In genomic region chr6:98824907-98825601, GRCh38 we compare ENCODE assay signal across 12 cellular contexts. TPM values are rescaled to one million over a fixed set of nuclear protein-coding genes. Genes with fewer than 3 reads are reported as not detected.
A peak's percentile ranks its signal among the peaks of the same experiment; 100 is the strongest.
DNase-seq lines count a peak whose midpoint lies in the region; ATAC-seq and TF ChIP-seq lines count a peak whose summit lies in the region.
"Had no signal": no experiment of that assay in that cellular context is flagged by ENCODE, and none has a peak within 500 bp of the region (broad histone marks: within the 10 kb centered on the region; RNA-seq: fewer than 3 reads in every experiment).

No MANE protein-coding gene starts in this region.

- H3K36me3 ChIP-seq in NT2/D1 (ENCODE audit: insufficient read depth, insufficient read length, low read length) (no peaks in the 10 kb centered on the region), endodermal cell (ENCODE audit: control insufficient read depth, insufficient read depth, low read length) (no peaks in the 10 kb centered on the region)

- ATAC-seq in GM18907 (IDR thresholded peaks at IDR 0.05; ENCODE audit: unreplicated experiment) (no peak), GM21390 (IDR thresholded peaks at IDR 0.05; ENCODE audit: unreplicated experiment) (no peak)

- H3K27me3 Mint-ChIP-seq in endodermal cell (ENCODE audit: insufficient read depth) (peaks cover 99% of the 10 kb centered on the region), neural crest cell (ENCODE audit: low read depth) (peaks cover 68% of the 10 kb centered on the region)

- no peak overlapping the region for H3K27ac Mint-ChIP-seq in endodermal cell
- peak overlapping the region; percentile 97 for H3K27ac Mint-ChIP-seq in neural crest cell (ENCODE audit: unreplicated experiment)
- H3K27ac Mint-ChIP-seq: CD4-positive, alpha-beta T cell had no signal

- H3K9me3 ChIP-seq in NT2/D1 (ENCODE audit: insufficient read depth, low read length) (no peaks in the 10 kb centered on the region), endodermal cell (ENCODE audit: control insufficient read depth, low read length) (no peaks in the 10 kb centered on the region)

- H3K4me3 ChIP-seq in NT2/D1 (ENCODE audit: insufficient read length, low read depth) (peak overlapping the region; percentile 41), endodermal cell (ENCODE audit: low read length) (peak overlapping the region; percentile 84)

- peak overlapping the region; percentile 64 for H3K9ac ChIP-seq in NT2/D1 (ENCODE audit: insufficient read length, low read depth)
- H3K9ac ChIP-seq in endodermal cell (ENCODE audit: extremely low read depth, low read length, poor library complexity, severe bottlenecking) = no peak overlapping the region

- peak; percentile 23 for DNase-seq in D341Med (ENCODE audit: low spot score)
- no peak for DNase-seq in NT2/D1 (ENCODE audit: low read depth, low spot score)
- DNase-seq in endodermal cell = peak; percentile 74
- DNase-seq in neural crest cell (ENCODE audit: low read depth, low spot score) = no peak
- no peak for DNase-seq in NCI-H2029 treated with DMSO at 0.1 percent for 48 hours (lab: John Stamatoyannopoulos, UW)
- no peak for DNase-seq in HuH-7 (ENCODE audit: low spot score)
- DNase-seq: activated gamma-delta T cell; CD4-positive, alpha-beta T cell; cortex of kidney; Kasumi-1 had no signal

- H3K4me1 Mint-ChIP-seq in endodermal cell (peaks cover 23% of the 10 kb centered on the region), neural crest cell (peaks cover 61% of the 10 kb centered on the region)

- no peaks in the 10 kb centered on the region for H3K4me1 ChIP-seq in NT2/D1 (ENCODE audit: insufficient read depth, insufficient read length)
- H3K4me1 ChIP-seq in endodermal cell (ENCODE audit: control insufficient read depth, insufficient read depth, low read length) = no peaks in the 10 kb centered on the region

- H3K27me3 ChIP-seq in NT2/D1 (ENCODE audit: insufficient read depth, insufficient read length) = peaks cover 83% of the 10 kb centered on the region
- peaks cover 90% of the 10 kb centered on the region for H3K27me3 ChIP-seq in endodermal cell (ENCODE audit: control insufficient read depth, insufficient read depth, low read length, poor library complexity, severe bottlenecking)

- H3K4me3 Mint-ChIP-seq in endodermal cell = peak overlapping the region; percentile 55
- peak overlapping the region; percentile 92 for H3K4me3 Mint-ChIP-seq in neural crest cell
- H3K4me3 Mint-ChIP-seq: CD4-positive, alpha-beta T cell had no signal

- no peak for TF ChIP-seq CTCF in endodermal cell (conservative IDR thresholded peaks at IDR 0.05)
- no peak for TF ChIP-seq CTCF in neural crest cell (conservative IDR thresholded peaks at IDR 0.05)

- H3K36me3 Mint-ChIP-seq in endodermal cell (ENCODE audit: low read depth) (no peaks in the 10 kb centered on the region), neural crest cell (ENCODE audit: low read depth) (no peaks in the 10 kb centered on the region)

- WGBS in endodermal cell (ENCODE audit: insufficient coverage in 1 of 2, insufficient read length in 1 of 2), 2 experiments = 0 to 1% methylated on average over 19 to 29 of the region's 31 CpGs

- H3K27ac ChIP-seq in endodermal cell (ENCODE audit: low read depth, low read length) = peak overlapping the region; percentile 93

- H3K9me3 Mint-ChIP-seq in endodermal cell (no peaks in the 10 kb centered on the region), neural crest cell (no peaks in the 10 kb centered on the region)
- H3K9me3 Mint-ChIP-seq: CD4-positive, alpha-beta T cell had no signal

RNA-seq across cellular contexts. Expression of gene POU3F2, which starts 9.3 kb away (rescaled TPM):
- total RNA-seq in endodermal cell = under 1 TPM in 1 of 2 donors, not detected in 1; 0.07 TPM
- polyA plus RNA-seq in endodermal cell (2013, experiment 1 of 2) = 89.2 TPM
- polyA plus RNA-seq in endodermal cell (2013, experiment 2 of 2) = 82.9 TPM
- 111 and 114 TPM in 2 replicates for total RNA-seq in neural crest cell
- total RNA-seq: CD4-positive, alpha-beta T cell had no signal

Comparison
In these comparisons a context has a peak if more than half of its experiments do, and no peak if none do; other contexts are left out.
1. DNase-seq: peak in D341Med (single experiment) and endodermal cell (single experiment); none in NT2/D1 (single experiment), neural crest cell (single experiment), NCI-H2029 treated with DMSO at 0.1 percent for 48 hours (single experiment) and HuH-7 (single experiment).
2. RNA of gene POU3F2, which starts 9.3 kb away (total RNA-seq): 111 to 114 TPM in neural crest cell; 0.07 TPM in endodermal cell; every median in the first group is over 100 times any median in the second.